ENCODE assay signal across 11 cellular contexts in the genomic region with DNA sequence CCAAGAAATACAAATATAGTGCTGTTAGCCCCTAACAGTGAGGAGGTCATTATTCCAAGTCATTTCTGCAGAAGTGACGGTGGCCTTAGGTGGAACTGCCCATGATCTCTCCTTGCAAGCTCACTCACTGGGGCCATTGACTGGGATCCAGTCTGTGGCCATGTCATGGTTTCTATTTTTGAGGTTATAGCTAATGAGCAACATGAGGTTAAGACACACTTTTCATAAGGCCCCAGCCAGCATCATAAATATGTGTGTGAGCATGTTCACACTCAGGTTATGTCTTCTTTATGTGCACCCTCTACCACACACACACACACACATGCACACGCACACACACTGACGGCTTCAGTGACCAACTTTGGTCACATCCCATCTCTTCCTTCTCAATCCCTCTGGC. TPM values are rescaled to one million over a fixed set of nuclear protein-coding genes. Genes with fewer than 3 reads are reported as not detected.
DNase-seq lines count a peak whose midpoint lies in the region; ATAC-seq and TF ChIP-seq lines count a peak whose summit lies in the region.
"Had no signal": no experiment of that assay in that cellular context is flagged by ENCODE, and none has a peak within 500 bp of the region (broad histone marks: within the 10 kb centered on the region; RNA-seq: fewer than 3 reads in every experiment).

No MANE protein-coding gene starts in this region.

- POLR2A ChIA-PET in activated CD4-positive, alpha-beta memory T cell treated with anti-CD3 and anti-CD28 coated beads for 36 hours (lab: Charles Lee): interaction anchor here (1.0 kb wide), 1 partner anchor 11 kb away, joined by 4 read pairs; no protein-coding TSS in a partner anchor
- POLR2A ChIA-PET in activated CD4-positive, alpha-beta memory T cell treated with anti-CD3 and anti-CD28 coated beads, Interleukin-2, amount 10 ng/mL, durations not matched to agents 7 days and 5 days (lab: Charles Lee): no interaction called here
- POLR2A ChIA-PET in activated B cell treated with CpG ODN at 0.5 μM for 24 hours (lab: Charles Lee): interaction anchor here (0.7 to 6.7 kb wide), 18 partner anchors 8 to 422 kb away, joined by 3 to 149 read pairs (median 5); a partner anchor contains a TSS

- H3K9me3 Mint-ChIP-seq in activated CD4-positive, alpha-beta memory T cell treated with anti-CD3 and anti-CD28 coated beads for 36 hours: no peaks in the 10 kb centered on the region
- H3K9me3 Mint-ChIP-seq in activated CD4-positive, alpha-beta memory T cell treated with anti-CD3 and anti-CD28 coated beads, Interleukin-2, amount 10 ng/mL, durations not matched to agents 7 days and 5 days: no peaks in the 10 kb centered on the region
- H3K9me3 Mint-ChIP-seq in activated B cell treated with CpG ODN at 0.5 μM for 24 hours: no peaks in the 10 kb centered on the region
- H3K9me3 Mint-ChIP-seq in stimulated activated memory B cell treated with anti-CD40 and anti-IgM and Interleukin-4, amounts not matched to agents 10 μg/mL and 1 μg/mL and 100 μg/mL, for 72 hours: peaks cover 14% of the 10 kb centered on the region
- H3K9me3 Mint-ChIP-seq: nephron had no signal

- H3K36me3 Mint-ChIP-seq in activated CD4-positive, alpha-beta memory T cell treated with anti-CD3 and anti-CD28 coated beads for 36 hours: no peaks in the 10 kb centered on the region
- no peaks in the 10 kb centered on the region for H3K36me3 Mint-ChIP-seq in activated CD4-positive, alpha-beta memory T cell treated with anti-CD3 and anti-CD28 coated beads, Interleukin-2, amount 10 ng/mL, durations not matched to agents 7 days and 5 days (ENCODE audit: low read depth)
- peaks cover 48% of the 10 kb centered on the region for H3K36me3 Mint-ChIP-seq in activated B cell treated with CpG ODN at 0.5 μM for 24 hours (ENCODE audit: low read depth)
- peaks cover 9% of the 10 kb centered on the region for H3K36me3 Mint-ChIP-seq in stimulated activated memory B cell treated with anti-CD40 and anti-IgM and Interleukin-4, amounts not matched to agents 10 μg/mL and 1 μg/mL and 100 μg/mL, for 72 hours

- no peak for DNase-seq in activated CD4-positive, alpha-beta memory T cell treated with anti-CD3 and anti-CD28 coated beads for 36 hours
- DNase-seq in activated CD4-positive, alpha-beta memory T cell treated with anti-CD3 and anti-CD28 coated beads, Interleukin-2, amount 10 ng/mL, durations not matched to agents 7 days and 5 days: no peak
- no peak for DNase-seq in activated B cell treated with CpG ODN at 0.5 μM for 24 hours
- no peak for DNase-seq in posterior vena cava (ENCODE audit: low spot score)
- DNase-seq in H4 (ENCODE audit: low spot score): no peak
- DNase-seq: colonic mucosa, GF-D8 had no signal

- peak overlapping the region; percentile 46 for H3K27ac Mint-ChIP-seq in activated CD4-positive, alpha-beta memory T cell treated with anti-CD3 and anti-CD28 coated beads for 36 hours
- no peak overlapping the region for H3K27ac Mint-ChIP-seq in activated CD4-positive, alpha-beta memory T cell treated with anti-CD3 and anti-CD28 coated beads, Interleukin-2, amount 10 ng/mL, durations not matched to agents 7 days and 5 days
- H3K27ac Mint-ChIP-seq in activated B cell treated with CpG ODN at 0.5 μM for 24 hours: peak overlapping the region; percentile 99
- peak overlapping the region; percentile 94 for H3K27ac Mint-ChIP-seq in stimulated activated memory B cell treated with anti-CD40 and anti-IgM and Interleukin-4, amounts not matched to agents 10 μg/mL and 1 μg/mL and 100 μg/mL, for 72 hours
- H3K27ac Mint-ChIP-seq: nephron had no signal

- CTCF ChIA-PET in activated CD4-positive, alpha-beta memory T cell treated with anti-CD3 and anti-CD28 coated beads for 36 hours (lab: Charles Lee): no interaction called here
- CTCF ChIA-PET in activated CD4-positive, alpha-beta memory T cell treated with anti-CD3 and anti-CD28 coated beads, Interleukin-2, amount 10 ng/mL, durations not matched to agents 7 days and 5 days (lab: Charles Lee): no interaction called here
- CTCF ChIA-PET in activated B cell treated with CpG ODN at 0.5 μM for 24 hours (lab: Charles Lee): interaction anchor here (1.0 to 3.4 kb wide), 7 partner anchors 28 to 120 kb away, joined by 3 to 19 read pairs (median 5); no protein-coding TSS in a partner anchor

- H3K4me3 Mint-ChIP-seq in activated CD4-positive, alpha-beta memory T cell treated with anti-CD3 and anti-CD28 coated beads for 36 hours: peak overlapping the region; percentile 38
- H3K4me3 Mint-ChIP-seq in activated CD4-positive, alpha-beta memory T cell treated with anti-CD3 and anti-CD28 coated beads, Interleukin-2, amount 10 ng/mL, durations not matched to agents 7 days and 5 days: no peak overlapping the region
- peak overlapping the region; percentile 99 for H3K4me3 Mint-ChIP-seq in activated B cell treated with CpG ODN at 0.5 μM for 24 hours
- H3K4me3 Mint-ChIP-seq in stimulated activated memory B cell treated with anti-CD40 and anti-IgM and Interleukin-4, amounts not matched to agents 10 μg/mL and 1 μg/mL and 100 μg/mL, for 72 hours: peak overlapping the region; percentile 92
- H3K4me3 Mint-ChIP-seq: nephron had no signal

- H3K4me1 Mint-ChIP-seq in activated CD4-positive, alpha-beta memory T cell treated with anti-CD3 and anti-CD28 coated beads for 36 hours (ENCODE audit: low read depth): peaks cover 33% of the 10 kb centered on the region
- peaks cover 10% of the 10 kb centered on the region for H3K4me1 Mint-ChIP-seq in activated CD4-positive, alpha-beta memory T cell treated with anti-CD3 and anti-CD28 coated beads, Interleukin-2, amount 10 ng/mL, durations not matched to agents 7 days and 5 days
- H3K4me1 Mint-ChIP-seq in activated B cell treated with CpG ODN at 0.5 μM for 24 hours: peaks cover 47% of the 10 kb centered on the region
- H3K4me1 Mint-ChIP-seq in stimulated activated memory B cell treated with anti-CD40 and anti-IgM and Interleukin-4, amounts not matched to agents 10 μg/mL and 1 μg/mL and 100 μg/mL, for 72 hours: peaks cover 67% of the 10 kb centered on the region
- H3K4me1 Mint-ChIP-seq: nephron had no signal

- peak; percentile 10 for ATAC-seq in HG03064 (IDR thresholded peaks at IDR 0.05; ENCODE audit: low read depth, unreplicated experiment)
- peak; percentile 3 for ATAC-seq in activated B cell treated with CpG ODN at 0.5 μM for 24 hours (ENCODE audit: low read depth)
- peak; percentile 46 for ATAC-seq in stimulated activated memory B cell treated with anti-CD40 and anti-IgM and Interleukin-4, amounts not matched to agents 10 μg/mL and 1 μg/mL and 100 μg/mL, for 72 hours
- ATAC-seq in GM19467 (IDR thresholded peaks at IDR 0.05; ENCODE audit: unreplicated experiment): no peak

- intact Hi-C loops in activated CD4-positive, alpha-beta memory T cell treated with anti-CD3 and anti-CD28 coated beads for 36 hours (cut with micrococcal nuclease): loop anchor here (2.0 kb wide), 1 partner anchor 81 kb away; no protein-coding TSS in a partner anchor
- intact Hi-C loops in activated B cell treated with CpG ODN at 0.5 μM for 24 hours (cut with micrococcal nuclease): loop anchor here (1.0 to 5.0 kb wide), 9 partner anchors 15 to 805 kb away; a partner anchor contains a TSS
- intact Hi-C loops in posterior vena cava (cut with DNase I): no loop called here

- H3K27me3 Mint-ChIP-seq in activated CD4-positive, alpha-beta memory T cell treated with anti-CD3 and anti-CD28 coated beads for 36 hours: peaks cover 43% of the 10 kb centered on the region
- H3K27me3 Mint-ChIP-seq in activated CD4-positive, alpha-beta memory T cell treated with anti-CD3 and anti-CD28 coated beads, Interleukin-2, amount 10 ng/mL, durations not matched to agents 7 days and 5 days: peaks cover 36% of the 10 kb centered on the region
- H3K27me3 Mint-ChIP-seq in activated B cell treated with CpG ODN at 0.5 μM for 24 hours: no peaks in the 10 kb centered on the region
- H3K27me3 Mint-ChIP-seq in stimulated activated memory B cell treated with anti-CD40 and anti-IgM and Interleukin-4, amounts not matched to agents 10 μg/mL and 1 μg/mL and 100 μg/mL, for 72 hours: no peaks in the 10 kb centered on the region

- no peak for TF ChIP-seq CTCF in activated B cell treated with CpG ODN at 0.5 μM for 24 hours (IDR thresholded peaks at IDR 0.05)

RNA-seq across cellular contexts. Expression of a gene that starts 0.5 kb away (rescaled TPM):
- under 1 TPM; 0.22 to 0.59 TPM for total RNA-seq in activated CD4-positive, alpha-beta memory T cell treated with anti-CD3 and anti-CD28 coated beads for 36 hours
- total RNA-seq in activated CD4-positive, alpha-beta memory T cell treated with anti-CD3 and anti-CD28 coated beads, Interleukin-2, amount 10 ng/mL, durations not matched to agents 7 days and 5 days: under 1 TPM; 0.03 TPM
- total RNA-seq in activated B cell treated with CpG ODN at 0.5 μM for 24 hours (228 and 271 TPM in 2 replicates), posterior vena cava (10 to 100 TPM; 15.5 to 26.4 TPM)
- total RNA-seq in H4 (2014; rRNA removed; shearing (Covaris generic)): 0.21 and 0.37 TPM in 2 replicates

Comparison
In these comparisons a context has a peak if more than half of its experiments do, and no peak if none do; other contexts are left out.
1. RNA of a gene that starts 0.5 kb away (total RNA-seq): 228 to 271 TPM in activated B cell treated with CpG ODN at 0.5 μM for 24 hours and 15.5 to 26.4 TPM in posterior vena cava; 0.22 to 0.59 TPM in activated CD4-positive, alpha-beta memory T cell treated with anti-CD3 and anti-CD28 coated beads for 36 hours, 0.21 to 0.37 TPM in H4 and 0.03 TPM in activated CD4-positive, alpha-beta memory T cell treated with anti-CD3 and anti-CD28 coated beads, Interleukin-2, amount 10 ng/mL, durations not matched to agents 7 days and 5 days; every median in the first group is over 10 times any median in the second.
2. intact Hi-C loops: an anchor here in activated CD4-positive, alpha-beta memory T cell treated with anti-CD3 and anti-CD28 coated beads for 36 hours (2.0 kb wide) and activated B cell treated with CpG ODN at 0.5 μM for 24 hours (1.0 to 5.0 kb wide); none called in posterior vena cava.